In the genomic region with DNA sequence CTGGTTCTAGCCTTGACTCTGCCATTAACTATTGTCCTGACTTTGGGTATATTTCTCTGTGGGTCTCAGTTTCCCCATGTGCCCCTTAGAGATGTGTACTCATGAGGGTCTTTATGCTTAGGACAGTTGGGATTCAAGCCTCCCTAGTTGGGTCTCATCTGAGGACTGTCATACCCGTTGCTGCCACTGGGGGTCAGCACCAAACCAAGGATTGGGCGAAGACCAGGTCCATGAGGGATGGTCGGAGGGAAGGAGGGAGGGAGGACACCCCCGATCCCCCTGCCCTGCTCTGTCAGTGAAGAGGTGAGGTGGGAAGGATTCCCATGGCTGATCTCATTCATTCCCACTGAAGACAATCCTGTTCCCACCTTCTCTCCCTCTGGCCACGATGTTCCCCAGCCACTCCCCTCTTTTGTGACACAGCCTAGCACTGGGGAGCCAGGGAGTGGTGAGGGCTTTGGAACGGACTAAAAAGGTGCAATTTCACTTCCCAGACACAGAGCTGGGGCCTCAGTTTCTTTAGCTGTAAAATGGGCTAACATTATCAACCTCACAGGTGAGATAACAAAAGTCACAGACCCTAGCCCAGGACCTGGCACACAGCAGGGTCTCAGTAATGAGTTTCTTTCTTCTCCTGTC, we compare ENCODE assay signal across 8 cellular contexts. TPM values are rescaled to one million over a fixed set of nuclear protein-coding genes. Genes with fewer than 3 reads are reported as not detected.
DNase-seq lines count a peak whose midpoint lies in the region; ATAC-seq and TF ChIP-seq lines count a peak whose summit lies in the region.

No MANE protein-coding gene starts in this region.

- no peak overlapping the region for H3K4me3 Mint-ChIP-seq in memory B cell

- no peak overlapping the region for H3K27ac Mint-ChIP-seq in memory B cell

- peak; percentile 92 for ATAC-seq in memory B cell (ENCODE audit: low read depth)

- H3K27me3 Mint-ChIP-seq in memory B cell = no peaks in the 10 kb centered on the region

- DNase-seq in A172 (ENCODE audit: low spot score) (peak; percentile 59), NCI-H1092 treated with DMSO at 0.1 percent for 48 hours (lab: John Stamatoyannopoulos, UW) (peak; percentile 32), ecto neural progenitor cell (ENCODE audit: low spot score) (peak; percentile 84), memory B cell (ENCODE audit: low spot score in 2 of 2) (peak; percentile 70 to 80), middle frontal gyrus (ENCODE audit: extremely low spot score, low spot score) (no peak)
- DNase-seq in activated CD4-positive, alpha-beta T cell treated with anti-CD3 and anti-CD28 coated beads, Interleukin-2, amount 50 U/mL, for 4 hours = peak; percentile 67 to 74
- peak; percentile 64 for DNase-seq in stimulated activated CD8-positive, alpha-beta memory T cell treated with anti-CD3 and anti-CD28 coated beads, Interleukin-4, amount 100 ng/mL, for 24 hours (ENCODE audit: low read depth)

- no peaks in the 10 kb centered on the region for H3K4me1 Mint-ChIP-seq in memory B cell

- peaks cover 15% of the 10 kb centered on the region for H3K36me3 Mint-ChIP-seq in memory B cell

- peak; percentile 19 for TF ChIP-seq CTCF in GM12801 (IDR thresholded peaks at IDR 0.05; ENCODE audit: extremely low read depth, insufficient read length)

- no peaks in the 10 kb centered on the region for H3K9me3 Mint-ChIP-seq in memory B cell

RNA-seq across cellular contexts. Expression of a gene that starts 12.4 kb away (rescaled TPM):
- total RNA-seq in A172 (2014; rRNA removed; shearing (Covaris generic)) = 0.07 TPM in 1 of 2 replicates, not detected in the other

RNA-seq across cellular contexts. Expression of a gene that starts 46.1 kb away (rescaled TPM):
- 1,638 and 1,693 TPM in 2 replicates for total RNA-seq in A172 (2014; rRNA removed; shearing (Covaris generic))
